22 cellular contexts compared by ENCODE assay signal in the genomic region with DNA sequence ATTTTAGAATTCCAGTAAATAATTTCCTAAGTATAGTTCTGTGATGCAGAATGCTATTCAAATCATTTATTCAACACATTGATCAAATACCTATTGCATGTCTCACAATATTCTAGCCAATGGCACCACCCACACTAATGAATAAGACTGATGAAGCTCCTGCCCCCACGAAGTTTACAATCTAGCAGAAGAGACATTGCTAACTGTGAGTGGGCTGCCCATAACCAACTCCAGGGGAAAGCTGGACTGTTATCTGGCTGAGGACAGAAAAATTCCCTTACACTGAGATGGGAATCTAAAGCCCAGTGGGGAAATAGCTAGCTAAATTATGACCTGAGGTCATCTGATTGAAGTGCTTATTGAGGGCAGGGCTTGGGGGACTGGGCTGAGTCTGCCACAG.
"Had no signal": no experiment of that assay in that cellular context is flagged by ENCODE, and none has a peak within 500 bp of the region (broad histone marks: within the 10 kb centered on the region; RNA-seq: fewer than 3 reads in every experiment).

No MANE protein-coding gene starts in this region.

- H3K79me2 ChIP-seq: hepatocyte had no signal

- H3K9me3 ChIP-seq: sigmoid colon, thoracic aorta, upper lobe of left lung had no signal

- H3K27me3 ChIP-seq: hepatocyte, sigmoid colon, spleen, upper lobe of left lung had no signal

- ATAC-seq: activated T-cell treated with anti-CD3 and anti-CD28 coated beads, Interleukin-2, amount 50 U/mL, for 72 hours had no signal

- H3K4me1 ChIP-seq: spleen, upper lobe of left lung had no signal

- H3K4me3 ChIP-seq: hepatocyte, left ventricle myocardium inferior, sigmoid colon, spleen, thoracic aorta, upper lobe of left lung had no signal

- DNase-seq: activated CD4-positive, alpha-beta memory T cell treated with anti-CD3 and anti-CD28 coated beads for 36 hours; activated CD4-positive, alpha-beta T cell treated with anti-CD3 and anti-CD28 coated beads for 48 hours; activated effector memory CD4-positive, alpha-beta T cell treated with anti-CD3 and anti-CD28 coated beads, Interleukin-2, amount 50 U/mL, for 16 hours; activated naive CD4-positive, alpha-beta T cell treated with anti-CD3 and anti-CD28 coated beads, Interleukin-2, amount 10 ng/mL, durations not matched to agents 7 days and 5 days; activated T-cell treated with anti-CD3 and anti-CD28 coated beads, Interleukin-2, amount 50 U/mL, for 72 hours; anterior cingulate cortex; dermis blood vessel endothelial cell; effector CD8-positive, alpha-beta T cell; erythroblast; glutamatergic neuron; left ventricle myocardium inferior; nephron progenitor cell; occipital lobe; retina; sigmoid colon; spleen; stimulated activated CD4-positive, alpha-beta T cell treated with anti-CD3 and anti-CD28 coated beads, Interleukin-4, amount 100 ng/mL, for 1 hour; stimulated activated naive CD4-positive, alpha-beta T cell; upper lobe of left lung had no signal

- H3K36me3 ChIP-seq: left ventricle myocardium inferior, sigmoid colon, spleen, thoracic aorta, upper lobe of left lung had no signal

- H3K4me2 ChIP-seq: hepatocyte had no signal

- H3K27ac ChIP-seq: hepatocyte, left ventricle myocardium inferior, spleen, thoracic aorta, upper lobe of left lung had no signal

- H2AFZ ChIP-seq: hepatocyte had no signal

- FAIRE-seq: frontal cortex had no signal
